In the genomic region with DNA sequence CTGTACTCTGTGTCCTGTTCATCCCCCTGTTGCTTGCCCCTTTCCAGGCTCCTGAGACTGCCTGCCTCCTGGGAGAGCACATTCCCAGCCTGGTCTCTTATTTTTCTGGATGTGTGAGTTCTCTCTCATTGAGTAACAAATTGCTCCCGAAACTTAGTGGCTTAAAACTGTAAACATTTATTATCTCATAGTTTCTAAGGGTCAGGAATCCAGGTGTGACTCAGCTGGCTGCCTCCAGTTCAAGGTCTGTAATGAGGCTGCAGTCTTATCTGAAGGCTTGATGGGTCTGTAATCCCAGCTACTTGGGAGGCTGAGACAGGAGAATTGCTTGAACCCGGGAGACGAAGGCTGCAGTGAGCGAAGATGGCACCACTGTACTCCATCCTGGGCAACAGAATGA, we compare ENCODE assay signal across 21 cellular contexts. TPM values are rescaled to one million over a fixed set of nuclear protein-coding genes. Genes with fewer than 3 reads are reported as not detected.
A peak's percentile ranks its signal among the peaks of the same experiment; 100 is the strongest.
DNase-seq lines count a peak whose midpoint lies in the region; ATAC-seq and TF ChIP-seq lines count a peak whose summit lies in the region.
"Had no signal": no experiment of that assay in that cellular context is flagged by ENCODE, and none has a peak within 500 bp of the region (broad histone marks: within the 10 kb centered on the region; RNA-seq: fewer than 3 reads in every experiment).

No MANE protein-coding gene starts in this region.

- H4K8ac ChIP-seq in trophoblast cell (ENCODE audit: low read depth, low read length): peak overlapping the region; percentile 12

- no CpG with 5 or more reads among the region's 4 CpGs for WGBS in trophoblast cell (ENCODE audit: extremely low coverage, insufficient coverage, insufficient read length)
- WGBS in upper lobe of left lung, 2 donors: 99 to 100% methylated on average over 4 of the region's 4 CpGs

- no peak overlapping the region for H3K14ac ChIP-seq in trophoblast cell (ENCODE audit: low read length)

- no peak for TF ChIP-seq POLR2A in upper lobe of left lung (IDR thresholded peaks at IDR 0.05)

- no peak overlapping the region for H2BK120ac ChIP-seq in trophoblast cell (ENCODE audit: insufficient read depth, low read length, poor library complexity)

- TF ChIP-seq EP300 in upper lobe of left lung (IDR thresholded peaks at IDR 0.05): no peak

- H4K12ac ChIP-seq in trophoblast cell (ENCODE audit: low read depth, low read length): no peak overlapping the region

- no peak overlapping the region for H3K9ac ChIP-seq in trophoblast cell (ENCODE audit: low read length)
- H3K9ac ChIP-seq: BLaER1 had no signal

- ATAC-seq in left colon (peak; percentile 74), left lobe of liver (no peak), upper lobe of left lung (ENCODE audit: low FRiP score in 2 of 2) (no peak)
- ATAC-seq: CD8-positive, alpha-beta T cell had no signal

- no peak overlapping the region for H2AK5ac ChIP-seq in trophoblast cell (ENCODE audit: low read length)

- H3K4me3 ChIP-seq in epithelial cell of esophagus (ENCODE audit: low read length) (no peak overlapping the region), trophoblast cell (ENCODE audit: low read depth, low read length) (no peak overlapping the region), ascending aorta (no peak overlapping the region), upper lobe of left lung (no peak overlapping the region)
- H3K4me3 ChIP-seq: BLaER1, HAP-1 had no signal

- H3K79me2 ChIP-seq in trophoblast cell (ENCODE audit: control insufficient read depth, insufficient read depth, low read length, poor library complexity): no peaks in the 10 kb centered on the region

- no peak overlapping the region for H2AFZ ChIP-seq in trophoblast cell (ENCODE audit: insufficient read depth, low read length, poor library complexity)

- intact Hi-C loops in left colon (cut with DNase I, micrococcal nuclease) (no loop called here), ascending aorta (cut with DNase I) (no loop called here)

- H3K4me1 ChIP-seq in trophoblast cell (ENCODE audit: control insufficient read depth in 1 of 2, insufficient read depth in 2 of 2, low read length in 2 of 2) (peaks cover 0 to 2% of the 10 kb centered on the region in 2 experiments), ascending aorta (no peaks in the 10 kb centered on the region), upper lobe of left lung (no peaks in the 10 kb centered on the region)
- H3K4me1 ChIP-seq: HAP-1 had no signal

- H3K27me3 ChIP-seq in trophoblast cell (ENCODE audit: insufficient read depth, low read length): no peaks in the 10 kb centered on the region
- no peaks in the 10 kb centered on the region for H3K27me3 ChIP-seq in ascending aorta
- H3K27me3 ChIP-seq in upper lobe of left lung: no peaks in the 10 kb centered on the region
- H3K27me3 ChIP-seq: BLaER1 had no signal

- TF ChIP-seq CTCF in epithelial cell of esophagus (IDR thresholded peaks at IDR 0.05; ENCODE audit: insufficient read depth, low read depth, low read length, missing control alignments) (no peak), ascending aorta (IDR thresholded peaks at IDR 0.05) (no peak), upper lobe of left lung (IDR thresholded peaks at IDR 0.05) (no peak)

- H3K18ac ChIP-seq in trophoblast cell (ENCODE audit: low read length): no peak overlapping the region

- H3K4ac ChIP-seq in trophoblast cell (ENCODE audit: low read depth, low read length): no peak overlapping the region

- H2BK5ac ChIP-seq in trophoblast cell (ENCODE audit: low read depth, low read length, poor library complexity): no peak overlapping the region

- DNase-seq in M059J (ENCODE audit: low read depth): peak; percentile 4
- DNase-seq in epithelial cell of esophagus (ENCODE audit: low read depth): peak; percentile 10
- no peak for DNase-seq in left colon
- DNase-seq in trophoblast cell: peak; percentile 67 to 84
- DNase-seq in ascending aorta (ENCODE audit: low spot score in 2 of 2): no peak
- no peak for DNase-seq in left lobe of liver (ENCODE audit: low spot score)
- no peak for DNase-seq in upper lobe of left lung
- DNase-seq in DMS 273 treated with DMSO at 0.1 percent for 48 hours (lab: John Stamatoyannopoulos, UW): no peak
- DNase-seq: CD4-positive, CD25-positive, alpha-beta regulatory T cell; CD8-positive, alpha-beta T cell; DMS53; DMS79 treated with DMSO at 0.1 percent for 48 hours; GF-D8; GOT3; HFFc6 had no signal

- no peak overlapping the region for H3K27ac ChIP-seq in trophoblast cell (ENCODE audit: low read depth, low read length)
- no peak overlapping the region for H3K27ac ChIP-seq in ascending aorta
- H3K27ac ChIP-seq in upper lobe of left lung: no peak overlapping the region
- H3K27ac ChIP-seq: BLaER1, C4-2B had no signal

- H3K36me3 ChIP-seq in trophoblast cell (ENCODE audit: control insufficient read depth in 1 of 2, insufficient read depth in 2 of 2, low read length in 2 of 2) (peaks cover 32 to 42% of the 10 kb centered on the region in 2 experiments), ascending aorta (peaks cover 6% of the 10 kb centered on the region in 2 donors), upper lobe of left lung (peaks cover 0 to 6% (median 3%) of the 10 kb centered on the region in 4 donors)
- H3K36me3 ChIP-seq: BLaER1 had no signal

- H4K91ac ChIP-seq in trophoblast cell (ENCODE audit: low read depth, low read length): no peak overlapping the region

- peaks cover 2% of the 10 kb centered on the region for H3K79me1 ChIP-seq in trophoblast cell (ENCODE audit: low read length)

- no peak overlapping the region for H3K23ac ChIP-seq in trophoblast cell (ENCODE audit: low read length)

- no peak overlapping the region for H2BK12ac ChIP-seq in trophoblast cell (ENCODE audit: low read length)

- H3K9me3 ChIP-seq in trophoblast cell (ENCODE audit: insufficient read depth, low read depth, low read length) (no peaks in the 10 kb centered on the region), ascending aorta (no peaks in the 10 kb centered on the region), upper lobe of left lung (no peaks in the 10 kb centered on the region)
- H3K9me3 ChIP-seq: BLaER1, HAP-1 had no signal

- no peak overlapping the region for H3K4me2 ChIP-seq in trophoblast cell (ENCODE audit: low read length)

RNA-seq across cellular contexts. Expression of gene PRR15, which starts 53.6 kb away (rescaled TPM):
- total RNA-seq in M059J (2014; rRNA removed; shearing (Covaris generic)): 0.17 TPM in 1 of 2 replicates, not detected in the other
- total RNA-seq in left colon (100 to 1,000 TPM; 177 to 290 TPM), ascending aorta (not detected), left lobe of liver (not detected), upper lobe of left lung (10 to 100 TPM in 1 of 6 donors, 1 to 10 TPM in 5; 2.1 to 13.5 (median 3.5) TPM)
- 89.1 and 96.9 TPM in 2 replicates for polyA plus RNA-seq in trophoblast cell (2013)
- total RNA-seq: A172; B cell; CD4-positive, CD25-positive, alpha-beta regulatory T cell; CD8-positive, alpha-beta T cell; G401 had no signal
- polyA plus RNA-seq: CD4-positive, CD25-positive, alpha-beta regulatory T cell had no signal

Comparison
In these comparisons a context has a peak if more than half of its experiments do, and no peak if none do; other contexts are left out.
1. DNase-seq: peak in M059J (single experiment), epithelial cell of esophagus (single experiment) and trophoblast cell (2 of 2); none in left colon (0 of 2), ascending aorta (0 of 2), left lobe of liver (single experiment), upper lobe of left lung (0 of 2) and DMS 273 treated with DMSO at 0.1 percent for 48 hours (single experiment).
2. RNA of gene PRR15, which starts 53.6 kb away (total RNA-seq): 177 to 290 TPM in left colon; 2.1 to 13.5 TPM in upper lobe of left lung, 0.17 TPM in M059J, not detected in left lobe of liver (single experiment) and not detected in ascending aorta (single experiment); every median in the first group is over 10 times any median in the second.